In genomic region chr14:68939893-68940613, GRCh38 we compare ENCODE assay signal across 9 cellular contexts. TPM values are rescaled to one million over a fixed set of nuclear protein-coding genes. Genes with fewer than 3 reads are reported as not detected.
A peak's percentile ranks its signal among the peaks of the same experiment; 100 is the strongest.
DNase-seq lines count a peak whose midpoint lies in the region; ATAC-seq and TF ChIP-seq lines count a peak whose summit lies in the region.
"Had no signal": no experiment of that assay in that cellular context is flagged by ENCODE, and none has a peak within 500 bp of the region (broad histone marks: within the 10 kb centered on the region; RNA-seq: fewer than 3 reads in every experiment).

No MANE protein-coding gene starts in this region.

- ATAC-seq in right lobe of liver: peak; percentile 28 to 46 (median 40)

- WGBS in right lobe of liver (ENCODE audit: insufficient coverage, low coverage, low lambda C conversion rate, missing lambda C conversion rate): 15% methylated on average over 6 of the region's 9 CpGs
- WGBS in tibial nerve, 2 donors: 26 to 43% methylated on average over 6 to 9 of the region's 9 CpGs

- H3K4me1 ChIP-seq in right lobe of liver (peaks cover 0 to 71% (median 30%) of the 10 kb centered on the region in 4 donors), tibial nerve (peaks cover 0 to 92% (median 29%) of the 10 kb centered on the region in 4 donors)

- H3K36me3 ChIP-seq in right lobe of liver (no peaks in the 10 kb centered on the region), tibial nerve (no peaks in the 10 kb centered on the region)

- peaks cover 12% of the 10 kb centered on the region for H3K36me3 Mint-ChIP-seq in activated T-cell treated with anti-CD3 and anti-CD28 coated beads, Interleukin-2, amount 50 U/mL, for 24 hours (ENCODE audit: low read depth)

- H3K9me3 ChIP-seq in right lobe of liver (no peaks in the 10 kb centered on the region), tibial nerve (no peaks in the 10 kb centered on the region)

- H3K27ac Mint-ChIP-seq in activated T-cell treated with anti-CD3 and anti-CD28 coated beads, Interleukin-2, amount 50 U/mL, for 24 hours: peak overlapping the region; percentile 76

- no peaks in the 10 kb centered on the region for H3K27me3 Mint-ChIP-seq in activated T-cell treated with anti-CD3 and anti-CD28 coated beads, Interleukin-2, amount 50 U/mL, for 24 hours
- H3K27me3 Mint-ChIP-seq: CD4-positive, CD25-positive, alpha-beta regulatory T cell had no signal

- H3K4me1 Mint-ChIP-seq in activated T-cell treated with anti-CD3 and anti-CD28 coated beads, Interleukin-2, amount 50 U/mL, for 24 hours (ENCODE audit: low read depth): peaks cover 90% of the 10 kb centered on the region

- H3K27me3 ChIP-seq in right lobe of liver (no peaks in the 10 kb centered on the region), tibial nerve (no peaks in the 10 kb centered on the region)

- peak; percentile 49 to 72 for TF ChIP-seq EP300 in tibial nerve (IDR thresholded peaks at IDR 0.05)

- no peak for DNase-seq in activated T-cell treated with anti-CD3 and anti-CD28 coated beads, Interleukin-2, amount 50 U/mL, for 24 hours
- no peak for DNase-seq in activated T-cell treated with anti-CD3 and anti-CD28 coated beads, Interleukin-2, amount 50 U/mL, for 1 hour
- DNase-seq in cardiac fibroblast (ENCODE audit: low read depth in 2 of 2) (peak; percentile 97 to 99), right lobe of liver (peak; percentile 78 to 84 (median 79)), tibial nerve (ENCODE audit: low spot score in 2 of 2) (peak; percentile 30 to 61), MV-4-11 (lab: John Stamatoyannopoulos, UW) (no peak), cerebellar nuclear complex (lab: John Stamatoyannopoulos, UW) (no peak), foreskin melanocyte (no peak)
- DNase-seq: CD4-positive, CD25-positive, alpha-beta regulatory T cell had no signal

- intact Hi-C loops in right lobe of liver (cut with DNase I): no loop called here

- H3K27ac ChIP-seq in right lobe of liver: peak overlapping the region; percentile 96 to 99 (median 98)
- H3K27ac ChIP-seq in tibial nerve: peak overlapping the region; percentile 71 to 89 (median 78)

- H3K4me3 ChIP-seq in cardiac fibroblast (replicated peaks in 1 of 2; ENCODE audit: low read depth in 2 of 2, low read length in 2 of 2): no peak overlapping the region
- no peak overlapping the region for H3K4me3 ChIP-seq in right lobe of liver
- no peak overlapping the region for H3K4me3 ChIP-seq in tibial nerve

- TF ChIP-seq POLR2A in right lobe of liver (IDR thresholded peaks at IDR 0.05) (peak; percentile 76), tibial nerve (IDR thresholded peaks at IDR 0.05) (no peak)

- no peak overlapping the region for H3K4me3 Mint-ChIP-seq in activated T-cell treated with anti-CD3 and anti-CD28 coated beads, Interleukin-2, amount 50 U/mL, for 24 hours
- H3K4me3 Mint-ChIP-seq: CD4-positive, CD25-positive, alpha-beta regulatory T cell had no signal

- no peaks in the 10 kb centered on the region for H3K9me3 Mint-ChIP-seq in activated T-cell treated with anti-CD3 and anti-CD28 coated beads, Interleukin-2, amount 50 U/mL, for 24 hours
- H3K9me3 Mint-ChIP-seq: CD4-positive, CD25-positive, alpha-beta regulatory T cell had no signal

- TF ChIP-seq CTCF in cardiac fibroblast (IDR thresholded peaks at IDR 0.05; ENCODE audit: low read depth, low read length): no peak
- peak in 1 of 4 donors; percentile 5 for TF ChIP-seq CTCF in right lobe of liver (IDR thresholded peaks at IDR 0.05)
- TF ChIP-seq CTCF in tibial nerve (IDR thresholded peaks at IDR 0.05): no peak

RNA-seq across cellular contexts. Expression of gene ACTN1, which starts 39.0 kb away (rescaled TPM):
- total RNA-seq in right lobe of liver: 100 to 1,000 TPM in 3 of 6 experiments, 10 to 100 TPM in 3; 53.1 to 145 (median 100) TPM
- total RNA-seq in tibial nerve: 100 to 1,000 TPM; 130 to 273 (median 152) TPM

Comparison
In these comparisons a context has a peak if more than half of its experiments do, and no peak if none do; other contexts are left out.
1. DNase-seq: peak in cardiac fibroblast (2 of 2), right lobe of liver (3 of 3) and tibial nerve (2 of 2); none in activated T-cell treated with anti-CD3 and anti-CD28 coated beads, Interleukin-2, amount 50 U/mL, for 24 hours (single experiment), activated T-cell treated with anti-CD3 and anti-CD28 coated beads, Interleukin-2, amount 50 U/mL, for 1 hour (single experiment), MV-4-11 (single experiment), cerebellar nuclear complex (0 of 2) and foreskin melanocyte (single experiment).